17 cellular contexts compared by ENCODE assay signal in genomic region chr14:67151082-67151666, GRCh38. TPM values are rescaled to one million over a fixed set of nuclear protein-coding genes. Genes with fewer than 3 reads are reported as not detected.
A peak's percentile ranks its signal among the peaks of the same experiment; 100 is the strongest.
DNase-seq lines count a peak whose midpoint lies in the region; ATAC-seq and TF ChIP-seq lines count a peak whose summit lies in the region.
"Had no signal": no experiment of that assay in that cellular context is flagged by ENCODE, and none has a peak within 500 bp of the region (broad histone marks: within the 10 kb centered on the region; RNA-seq: fewer than 3 reads in every experiment).

No MANE protein-coding gene starts in this region.

- DNase-seq in A673 (ENCODE audit: low spot score) = no peak
- peak in 1 of 2 donors; percentile 15 for DNase-seq in cardiac fibroblast (ENCODE audit: low read depth in 2 of 2)
- DNase-seq in mesothelial cell of epicardium (ENCODE audit: low spot score in 2 of 2, unreplicated experiment in 2 of 2) = no peak
- no peak for DNase-seq in sciatic nerve (ENCODE audit: low spot score)
- no peak for DNase-seq in RKO (ENCODE audit: low spot score)
- DNase-seq: DND-41, hypothalamus, MV-4-11, NCI-H345, psoas muscle, thyroid gland had no signal

- H3K36me3 ChIP-seq in A673 (ENCODE audit: insufficient read depth, low read length, poor library complexity, severe bottlenecking) = no peaks in the 10 kb centered on the region
- H3K36me3 ChIP-seq: thyroid gland had no signal

- no TSS peak for BruUV-seq in A673 (replicated peaks; lab: Mats Ljungman, UMichigan)

- H3K27ac ChIP-seq in A673 (ENCODE audit: low read depth, low read length, poor library complexity, severe bottlenecking) = no peak overlapping the region
- H3K27ac ChIP-seq: psoas muscle, thyroid gland had no signal

- ATAC-seq in GM21515 (IDR thresholded peaks at IDR 0.05; ENCODE audit: unreplicated experiment) = no peak
- ATAC-seq in sciatic nerve = no peak
- ATAC-seq in HG03175 (IDR thresholded peaks at IDR 0.05; ENCODE audit: unreplicated experiment) = no peak
- ATAC-seq: psoas muscle had no signal

- H3K4me1 ChIP-seq in A673 (ENCODE audit: insufficient read depth, low read length, poor library complexity, severe bottlenecking) = no peaks in the 10 kb centered on the region
- H3K4me1 ChIP-seq: psoas muscle, thyroid gland had no signal

- no peaks in the 10 kb centered on the region for H3K4me1 Mint-ChIP-seq in mesothelial cell of epicardium
- H3K4me1 Mint-ChIP-seq: memory B cell had no signal

- H3K27ac Mint-ChIP-seq in mesothelial cell of epicardium = no peak overlapping the region
- H3K27ac Mint-ChIP-seq: activated naive CD8-positive, alpha-beta T cell; memory B cell had no signal

- CTCF ChIA-PET in A673 (lab: Charles Lee) = no interaction called here

- POLR2A ChIA-PET in A673 (lab: Charles Lee; ENCODE audit: low non-redundant PET) = no interaction called here

- no peaks in the 10 kb centered on the region for H3K9me3 ChIP-seq in A673 (ENCODE audit: low read depth, low read length, poor library complexity, severe bottlenecking)
- H3K9me3 ChIP-seq: psoas muscle, thyroid gland had no signal

- no peaks in the 10 kb centered on the region for H3K27me3 ChIP-seq in A673 (replicated peaks; ENCODE audit: insufficient read depth, low read depth, low read length, poor library complexity)
- H3K27me3 ChIP-seq: thyroid gland had no signal

- 0 out of 2 replicates have a peak, but pooled peaks have one; percentile 38 for TF ChIP-seq CTCF in A673 (conservative IDR thresholded peaks at IDR 0.05; ENCODE audit: low read depth, low read length)
- peak; percentile 40; the same call in 1 of the 2 replicates for TF ChIP-seq CTCF in LNCAP (IDR thresholded peaks at IDR 0.05)
- peak; percentile 42 for TF ChIP-seq CTCF in cardiac fibroblast (IDR thresholded peaks at IDR 0.05; ENCODE audit: low read depth, low read length)
- peak; percentile 35 for TF ChIP-seq CTCF in mesothelial cell of epicardium (IDR thresholded peaks at IDR 0.05; ENCODE audit: unreplicated experiment)

- H3K4me3 Mint-ChIP-seq in mesothelial cell of epicardium = no peak overlapping the region
- H3K4me3 Mint-ChIP-seq: activated naive CD8-positive, alpha-beta T cell; memory B cell had no signal

- intact Hi-C loops in A673 (cut with micrococcal nuclease; ENCODE audit: unreplicated experiment) = no loop called here
- intact Hi-C loops in sciatic nerve (cut with DNase I) = no loop called here

- H3K27me3 Mint-ChIP-seq in mesothelial cell of epicardium (ENCODE audit: low read depth) = no peaks in the 10 kb centered on the region
- H3K27me3 Mint-ChIP-seq: activated naive CD8-positive, alpha-beta T cell; memory B cell had no signal

- H3K9me3 Mint-ChIP-seq in mesothelial cell of epicardium = no peaks in the 10 kb centered on the region
- H3K9me3 Mint-ChIP-seq: memory B cell had no signal

- H3K36me3 Mint-ChIP-seq in mesothelial cell of epicardium = no peaks in the 10 kb centered on the region
- H3K36me3 Mint-ChIP-seq: activated naive CD8-positive, alpha-beta T cell had no signal

- H3K4me3 ChIP-seq in A673 (ENCODE audit: low read depth, low read length, poor library complexity, severe bottlenecking) = no peak overlapping the region
- no peak overlapping the region for H3K4me3 ChIP-seq in cardiac fibroblast (replicated peaks in 1 of 2; ENCODE audit: low read depth in 2 of 2, low read length in 2 of 2)
- H3K4me3 ChIP-seq: psoas muscle, thyroid gland had no signal

RNA-seq across cellular contexts. Expression of gene GARIN2, which starts 38.1 kb away (rescaled TPM):
- total RNA-seq in A673 (2021) (0.24 and 0.39 TPM in 2 replicates), mesothelial cell of epicardium (0.40 to 0.60 TPM (median 0.47 TPM) in 3 replicates), sciatic nerve (not detected)
- total RNA-seq: dermis microvascular lymphatic vessel endothelial cell, psoas muscle, thyroid gland had no signal
